In the genomic region with DNA sequence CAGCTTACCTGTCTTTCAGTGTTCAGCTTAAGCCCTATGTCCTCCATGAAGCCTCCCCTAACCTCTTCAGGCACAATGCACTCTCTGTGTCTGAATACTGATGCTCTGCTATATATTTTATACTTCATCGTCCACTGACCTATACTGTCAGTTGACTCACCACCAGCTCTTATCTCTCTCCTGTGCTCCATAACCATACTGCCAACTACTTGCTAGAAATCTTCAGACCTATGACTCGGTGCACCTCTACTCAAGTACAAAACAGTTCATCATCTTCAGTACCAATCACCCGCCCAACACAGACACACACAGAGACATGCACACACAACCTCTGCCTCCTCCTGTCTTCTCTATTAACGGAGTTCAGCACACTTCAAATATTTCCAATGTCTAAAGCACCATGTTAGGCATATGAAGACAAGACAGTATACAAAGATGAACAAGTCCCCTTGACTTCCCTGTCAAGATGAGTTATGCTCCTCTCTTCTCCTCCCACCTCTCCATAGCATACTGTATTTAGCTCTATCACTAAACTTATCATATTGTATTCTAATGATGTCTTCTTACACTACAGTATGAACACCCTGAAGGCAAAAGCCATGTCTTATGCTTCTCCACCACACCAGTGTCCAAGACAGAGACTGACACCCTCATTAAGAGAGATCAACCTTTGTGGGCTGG, we compare ENCODE assay signal across 1 cellular context.
TF ChIP-seq lines count a peak whose summit lies in the region.

No MANE protein-coding gene starts in this region.

TF ChIP-seq in SK-N-SH treated with all-trans-retinoic acid at 6 μM for 48 hours, 23 proteins besides CTCF, POLR2A, EP300 and RAD21 (continued from another document):
- TF ChIP-seq, protein P1, sequence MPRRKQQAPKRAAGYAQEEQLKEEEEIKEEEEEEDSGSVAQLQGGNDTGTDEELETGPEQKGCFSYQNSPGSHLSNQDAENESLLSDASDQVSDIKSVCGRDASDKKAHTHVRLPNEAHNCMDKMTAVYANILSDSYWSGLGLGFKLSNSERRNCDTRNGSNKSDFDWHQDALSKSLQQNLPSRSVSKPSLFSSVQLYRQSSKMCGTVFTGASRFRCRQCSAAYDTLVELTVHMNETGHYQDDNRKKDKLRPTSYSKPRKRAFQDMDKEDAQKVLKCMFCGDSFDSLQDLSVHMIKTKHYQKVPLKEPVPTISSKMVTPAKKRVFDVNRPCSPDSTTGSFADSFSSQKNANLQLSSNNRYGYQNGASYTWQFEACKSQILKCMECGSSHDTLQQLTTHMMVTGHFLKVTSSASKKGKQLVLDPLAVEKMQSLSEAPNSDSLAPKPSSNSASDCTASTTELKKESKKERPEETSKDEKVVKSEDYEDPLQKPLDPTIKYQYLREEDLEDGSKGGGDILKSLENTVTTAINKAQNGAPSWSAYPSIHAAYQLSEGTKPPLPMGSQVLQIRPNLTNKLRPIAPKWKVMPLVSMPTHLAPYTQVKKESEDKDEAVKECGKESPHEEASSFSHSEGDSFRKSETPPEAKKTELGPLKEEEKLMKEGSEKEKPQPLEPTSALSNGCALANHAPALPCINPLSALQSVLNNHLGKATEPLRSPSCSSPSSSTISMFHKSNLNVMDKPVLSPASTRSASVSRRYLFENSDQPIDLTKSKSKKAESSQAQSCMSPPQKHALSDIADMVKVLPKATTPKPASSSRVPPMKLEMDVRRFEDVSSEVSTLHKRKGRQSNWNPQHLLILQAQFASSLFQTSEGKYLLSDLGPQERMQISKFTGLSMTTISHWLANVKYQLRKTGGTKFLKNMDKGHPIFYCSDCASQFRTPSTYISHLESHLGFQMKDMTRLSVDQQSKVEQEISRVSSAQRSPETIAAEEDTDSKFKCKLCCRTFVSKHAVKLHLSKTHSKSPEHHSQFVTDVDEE (CRISPR knock-in tag; IDR thresholded peaks at IDR 0.05), result no peak
- TF ChIP-seq, protein P2, sequence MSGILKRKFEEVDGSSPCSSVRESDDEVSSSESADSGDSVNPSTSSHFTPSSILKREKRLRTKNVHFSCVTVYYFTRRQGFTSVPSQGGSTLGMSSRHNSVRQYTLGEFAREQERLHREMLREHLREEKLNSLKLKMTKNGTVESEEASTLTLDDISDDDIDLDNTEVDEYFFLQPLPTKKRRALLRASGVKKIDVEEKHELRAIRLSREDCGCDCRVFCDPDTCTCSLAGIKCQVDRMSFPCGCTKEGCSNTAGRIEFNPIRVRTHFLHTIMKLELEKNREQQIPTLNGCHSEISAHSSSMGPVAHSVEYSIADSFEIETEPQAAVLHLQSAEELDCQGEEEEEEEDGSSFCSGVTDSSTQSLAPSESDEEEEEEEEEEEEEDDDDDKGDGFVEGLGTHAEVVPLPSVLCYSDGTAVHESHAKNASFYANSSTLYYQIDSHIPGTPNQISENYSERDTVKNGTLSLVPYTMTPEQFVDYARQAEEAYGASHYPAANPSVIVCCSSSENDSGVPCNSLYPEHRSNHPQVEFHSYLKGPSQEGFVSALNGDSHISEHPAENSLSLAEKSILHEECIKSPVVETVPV (CRISPR knock-in tag; IDR thresholded peaks at IDR 0.05), result no peak
- TF ChIP-seq SNAI2 (CRISPR knock-in tag; IDR thresholded peaks at IDR 0.05), result no peak
- no peak for TF ChIP-seq ISL1 (CRISPR knock-in tag; IDR thresholded peaks at IDR 0.05)
- no peak for TF ChIP-seq TOX (CRISPR knock-in tag; IDR thresholded peaks at IDR 0.05; ENCODE audit: borderline replicate concordance)
- no peak for TF ChIP-seq ZC3H10 (CRISPR knock-in tag; IDR thresholded peaks at IDR 0.05)
